11 cellular contexts compared by ENCODE assay signal in the genomic region with DNA sequence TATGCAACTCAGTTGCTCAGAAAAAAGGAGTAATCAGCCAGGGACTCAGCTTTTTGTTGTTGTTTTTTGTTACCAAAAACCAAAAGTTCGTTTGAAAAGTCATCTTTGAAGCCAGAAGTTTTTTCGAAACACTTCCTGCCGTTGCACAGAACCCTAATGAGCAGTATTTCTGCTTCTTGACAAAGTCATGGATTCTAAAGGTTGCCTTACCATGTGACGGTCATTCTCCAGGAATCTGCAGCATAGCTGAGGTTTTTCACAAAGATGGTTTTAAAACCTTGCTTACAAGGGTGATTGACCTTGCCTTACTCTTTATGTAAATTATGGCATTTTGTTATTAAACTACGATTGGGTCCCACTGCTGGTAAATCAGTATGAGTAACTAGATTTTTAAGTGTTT. TPM values are rescaled to one million over a fixed set of nuclear protein-coding genes. Genes with fewer than 3 reads are reported as not detected.
DNase-seq lines count a peak whose midpoint lies in the region; ATAC-seq and TF ChIP-seq lines count a peak whose summit lies in the region.
"Had no signal": no experiment of that assay in that cellular context is flagged by ENCODE, and none has a peak within 500 bp of the region (broad histone marks: within the 10 kb centered on the region; RNA-seq: fewer than 3 reads in every experiment).

No MANE protein-coding gene starts in this region.

- no peak for TF ChIP-seq CTCF in BJ (IDR thresholded peaks at IDR 0.05; ENCODE audit: insufficient read depth, low read depth, low read length)
- no peak for TF ChIP-seq CTCF in esophagus muscularis mucosa (IDR thresholded peaks at IDR 0.05)
- no peak for TF ChIP-seq CTCF in osteocyte (IDR thresholded peaks at IDR 0.05)
- no peak for TF ChIP-seq CTCF in GM13976 (IDR thresholded peaks at IDR 0.05; ENCODE audit: borderline replicate concordance, control extremely low read depth, extremely low read depth, insufficient read depth, missing control alignments)

- intact Hi-C loops in esophagus muscularis mucosa (cut with DNase I): loop anchor here (10.0 kb wide), 1 partner anchor 659 kb away; a partner anchor contains a TSS

- peaks cover 19 to 56% (median 38%) of the 10 kb centered on the region in 4 donors for H3K4me1 ChIP-seq in esophagus muscularis mucosa

- peak overlapping the region; percentile 94 for H3K4me3 ChIP-seq in BJ (ENCODE audit: low read depth, low read length)
- peak overlapping the region; percentile 65 to 98 (median 89) for H3K4me3 ChIP-seq in esophagus muscularis mucosa

- peak overlapping the region; percentile 100 for H3K4me3 Mint-ChIP-seq in osteocyte (ENCODE audit: unreplicated experiment)
- H3K4me3 Mint-ChIP-seq in stimulated activated memory B cell treated with anti-CD40 and anti-IgM and Interleukin-4, amounts not matched to agents 10 μg/mL and 1 μg/mL and 100 μg/mL, for 72 hours: no peak overlapping the region

- H3K9me3 ChIP-seq in esophagus muscularis mucosa: no peaks in the 10 kb centered on the region

- ATAC-seq in stimulated activated memory B cell treated with anti-CD40 and anti-IgM and Interleukin-4, amounts not matched to agents 10 μg/mL and 1 μg/mL and 100 μg/mL, for 72 hours: no peak
- ATAC-seq: T-cell had no signal

- H3K27ac Mint-ChIP-seq in osteocyte (ENCODE audit: unreplicated experiment): peak overlapping the region; percentile 99
- H3K27ac Mint-ChIP-seq in stimulated activated memory B cell treated with anti-CD40 and anti-IgM and Interleukin-4, amounts not matched to agents 10 μg/mL and 1 μg/mL and 100 μg/mL, for 72 hours: no peak overlapping the region

- H3K27me3 ChIP-seq in BJ (ENCODE audit: control insufficient read depth, insufficient read depth, low read length) (no peaks in the 10 kb centered on the region), esophagus muscularis mucosa (no peaks in the 10 kb centered on the region)

- H3K36me3 Mint-ChIP-seq in osteocyte (ENCODE audit: unreplicated experiment): peaks cover 15% of the 10 kb centered on the region
- no peaks in the 10 kb centered on the region for H3K36me3 Mint-ChIP-seq in stimulated activated memory B cell treated with anti-CD40 and anti-IgM and Interleukin-4, amounts not matched to agents 10 μg/mL and 1 μg/mL and 100 μg/mL, for 72 hours
- H3K36me3 Mint-ChIP-seq: T-cell had no signal

- H3K9me3 Mint-ChIP-seq in osteocyte (ENCODE audit: unreplicated experiment): peaks cover 3% of the 10 kb centered on the region
- H3K9me3 Mint-ChIP-seq in stimulated activated memory B cell treated with anti-CD40 and anti-IgM and Interleukin-4, amounts not matched to agents 10 μg/mL and 1 μg/mL and 100 μg/mL, for 72 hours: no peaks in the 10 kb centered on the region
- H3K9me3 Mint-ChIP-seq: T-cell had no signal

- H3K27ac ChIP-seq in esophagus muscularis mucosa (replicated peaks in 1 of 4): peak overlapping the region; percentile 94 to 100 (median 98)

- H3K36me3 ChIP-seq in BJ (ENCODE audit: control insufficient read depth, insufficient read depth, low read length): peaks cover 4% of the 10 kb centered on the region
- peaks cover 0 to 12% (median 7%) of the 10 kb centered on the region in 4 donors for H3K36me3 ChIP-seq in esophagus muscularis mucosa

- DNase-seq in BJ (ENCODE audit: low read depth): peak; percentile 36
- DNase-seq in NOMO-1 treated with dmso at 0.1 percent for 144 hours (lab: John Stamatoyannopoulos, UW; ENCODE audit: unreplicated experiment): peak; percentile 6
- no peak for DNase-seq in esophagus muscularis mucosa (ENCODE audit: extremely low spot score)
- DNase-seq in osteocyte (ENCODE audit: extremely low spot score, unreplicated experiment): no peak
- DNase-seq in GM13976 (ENCODE audit: low spot score): no peak
- DNase-seq in stimulated activated CD4-positive, alpha-beta T cell treated with anti-CD3 and anti-CD28 coated beads, Interleukin-2, amount 100 ng/mL, for 48 hours: no peak
- no peak for DNase-seq in stimulated activated CD4-positive, alpha-beta T cell treated with anti-CD3 and anti-CD28 coated beads, Interleukin-4, amount 100 ng/mL, for 4 hours
- DNase-seq: activated effector memory CD4-positive, alpha-beta T cell treated with anti-CD3 and anti-CD28 coated beads, Interleukin-2, amount 50 U/mL, for 16 hours; DMS79 treated with DMSO at 0.1 percent for 48 hours; T-cell had no signal

- CTCF ChIA-PET in BJ (lab: Yijun Ruan, JAX): interaction anchor here (0.5 kb wide), 1 partner anchor 216 kb away, joined by 3 read pairs; no protein-coding TSS in a partner anchor

- POLR2A ChIA-PET in BJ (lab: Charles Lee): no interaction called here

- peaks cover 3% of the 10 kb centered on the region for H3K27me3 Mint-ChIP-seq in osteocyte (ENCODE audit: unreplicated experiment)
- peaks cover 33% of the 10 kb centered on the region for H3K27me3 Mint-ChIP-seq in stimulated activated memory B cell treated with anti-CD40 and anti-IgM and Interleukin-4, amounts not matched to agents 10 μg/mL and 1 μg/mL and 100 μg/mL, for 72 hours

- TF ChIP-seq EP300 in esophagus muscularis mucosa (IDR thresholded peaks at IDR 0.05): no peak

- in situ Hi-C loops in GM13976 (cut with MboI; ENCODE audit: low sequenced_read_pairs, unreplicated experiment): no loop called here

- H3K4me1 Mint-ChIP-seq in osteocyte (ENCODE audit: unreplicated experiment): peaks cover 43% of the 10 kb centered on the region
- H3K4me1 Mint-ChIP-seq in stimulated activated memory B cell treated with anti-CD40 and anti-IgM and Interleukin-4, amounts not matched to agents 10 μg/mL and 1 μg/mL and 100 μg/mL, for 72 hours: peaks cover 5% of the 10 kb centered on the region

- 20% methylated on average over 5 of the region's 5 CpGs for whole genome bisulfite sequencing in esophagus muscularis mucosa

- no peak for TF ChIP-seq POLR2A in esophagus muscularis mucosa (IDR thresholded peaks at IDR 0.05; ENCODE audit: low read depth)

RNA-seq across cellular contexts. Expression of a gene that starts 2.0 kb away (rescaled TPM):
- 77.3 and 86.5 TPM in 2 replicates for polyA plus RNA-seq in BJ (2011; rRNA removed)
- 9.2 and 16.6 TPM in 2 replicates for polyA minus RNA-seq in BJ (2011; rRNA and poly(A)+ RNA removed)
- total RNA-seq in esophagus muscularis mucosa: 10 to 100 TPM; 36.5 to 61.0 (median 45.9) TPM
- 47.7 and 54.2 TPM in 2 replicates for total RNA-seq in osteocyte

RNA-seq across cellular contexts. Expression of a gene that starts 53.2 kb away (rescaled TPM):
- not detected in 2 replicates for polyA plus RNA-seq in BJ (2011; rRNA removed)
- not detected in 2 replicates for polyA minus RNA-seq in BJ (2011; rRNA and poly(A)+ RNA removed)
- total RNA-seq in esophagus muscularis mucosa (not detected), osteocyte (not detected in 2 replicates)
- total RNA-seq: T-cell had no signal

Comparison
In these comparisons a context has a peak if more than half of its experiments do, and no peak if none do; other contexts are left out.
1. DNase-seq: peak in BJ (single experiment) and NOMO-1 treated with dmso at 0.1 percent for 144 hours (single experiment); none in esophagus muscularis mucosa (single experiment), osteocyte (single experiment), GM13976 (single experiment), stimulated activated CD4-positive, alpha-beta T cell treated with anti-CD3 and anti-CD28 coated beads, Interleukin-2, amount 100 ng/mL, for 48 hours (0 of 2) and stimulated activated CD4-positive, alpha-beta T cell treated with anti-CD3 and anti-CD28 coated beads, Interleukin-4, amount 100 ng/mL, for 4 hours (0 of 2).